In genomic region chr7:73342645-73343044, GRCh38 we compare ENCODE assay signal across 8 cellular contexts. TPM values are rescaled to one million over a fixed set of nuclear protein-coding genes. Genes with fewer than 3 reads are reported as not detected.
A peak's percentile ranks its signal among the peaks of the same experiment; 100 is the strongest.
DNase-seq lines count a peak whose midpoint lies in the region; ATAC-seq lines count a peak whose summit lies in the region.

No MANE protein-coding gene starts in this region.

- DNase-seq in Daoy (ENCODE audit: low read depth) (peak; percentile 34), OCI-M1 (lab: John Stamatoyannopoulos, UW) (peak; percentile 26), foreskin melanocyte (peak; percentile 60), NCI-H128 (lab: John Stamatoyannopoulos, UW; ENCODE audit: unreplicated experiment) (no peak)
- no peak for DNase-seq in stimulated activated CD4-positive, alpha-beta T cell treated with anti-CD3 and anti-CD28 coated beads, Interleukin-4, amount 100 ng/mL, for 4 hours

- H3K27ac ChIP-seq in rectal smooth muscle tissue (ENCODE audit: low read depth, low read length): no peak overlapping the region

- peak overlapping the region; percentile 26 for H3K4me3 ChIP-seq in rectal smooth muscle tissue (ENCODE audit: low read length)

- H3K9ac ChIP-seq in rectal smooth muscle tissue (ENCODE audit: low read length): no peak overlapping the region

- ATAC-seq in GM18511 (IDR thresholded peaks at IDR 0.05; ENCODE audit: unreplicated experiment) (no peak), GM18870 (IDR thresholded peaks at IDR 0.05; ENCODE audit: unreplicated experiment) (no peak)

- peaks cover 2% of the 10 kb centered on the region for H3K27me3 ChIP-seq in rectal smooth muscle tissue (ENCODE audit: control insufficient read depth, insufficient read depth, low read length)

- no peaks in the 10 kb centered on the region for H3K4me1 ChIP-seq in rectal smooth muscle tissue (ENCODE audit: control insufficient read depth, insufficient read depth, low read length)

- H3K36me3 ChIP-seq in rectal smooth muscle tissue (ENCODE audit: control insufficient read depth, insufficient read depth, low read length): no peaks in the 10 kb centered on the region

RNA-seq across cellular contexts. Expression of gene FKBP6, which starts 14.7 kb away (rescaled TPM):
- under 0.01 TPM in 1 of 2 replicates, not detected in the other for total RNA-seq in Daoy (2014; rRNA removed; shearing (Covaris generic))

RNA-seq across cellular contexts. Expression of gene TRIM50, which starts 14.8 kb away (rescaled TPM):
- not detected in 2 replicates for total RNA-seq in Daoy (2014; rRNA removed; shearing (Covaris generic))

RNA-seq across cellular contexts. Expression of gene NSUN5, which starts 34.0 kb away (rescaled TPM):
- total RNA-seq in Daoy (2014; rRNA removed; shearing (Covaris generic)): 159 and 160 TPM in 2 replicates

Comparison
In these comparisons a context has a peak if more than half of its experiments do, and no peak if none do; other contexts are left out.
1. DNase-seq: peak in Daoy (single experiment), OCI-M1 (single experiment) and foreskin melanocyte (single experiment); none in stimulated activated CD4-positive, alpha-beta T cell treated with anti-CD3 and anti-CD28 coated beads, Interleukin-4, amount 100 ng/mL, for 4 hours (0 of 2) and NCI-H128 (single experiment).